Comparison of ENCODE assay signal across 1 cellular context in genomic region chr11:76236092-76237026, GRCh38.
TF ChIP-seq lines count a peak whose summit lies in the region.

No MANE protein-coding gene starts in this region.

TF ChIP-seq in GM12878, 131 proteins besides CTCF, POLR2A, EP300 and RAD21 (continued from another document):
- TF ChIP-seq RELB (IDR thresholded peaks at IDR 0.05; ENCODE audit: low read depth): no peak
- no peak for TF ChIP-seq SMC3 (IDR thresholded peaks at IDR 0.05; ENCODE audit: borderline replicate concordance, low read length)
- TF ChIP-seq BACH1 (IDR thresholded peaks at IDR 0.05; ENCODE audit: borderline replicate concordance): peak; percentile 11; the same call in 1 of the 2 replicates
- no peak for TF ChIP-seq NR2C2 (IDR thresholded peaks at IDR 0.05; ENCODE audit: borderline replicate concordance, control insufficient read depth, insufficient read length, low read depth)
- peak; percentile 57; the same call in 1 of the 2 replicates for TF ChIP-seq GATAD2B (conservative IDR thresholded peaks at IDR 0.05; ENCODE audit: low read depth)
- TF ChIP-seq IKZF1 (conservative IDR thresholded peaks at IDR 0.05): peak; percentile 21; the same call in 1 of the 2 replicates
- TF ChIP-seq RCOR1 (conservative IDR thresholded peaks at IDR 0.05; ENCODE audit: low read depth, low read length): no peak
- TF ChIP-seq CREM (IDR thresholded peaks at IDR 0.05; ENCODE audit: low read depth): no peak
- TF ChIP-seq RUNX3 (IDR thresholded peaks at IDR 0.05; ENCODE audit: low read length): no peak
- TF ChIP-seq MTA3 (IDR thresholded peaks at IDR 0.05; ENCODE audit: borderline replicate concordance, low read length): no peak; the same call in 1 of the 2 replicates
- TF ChIP-seq YY1 (IDR thresholded peaks at IDR 0.05; ENCODE audit: low read depth, low read length): peak; percentile 32; the same call in 1 of the 2 replicates
- TF ChIP-seq RELA (IDR thresholded peaks at IDR 0.05; ENCODE audit: borderline replicate concordance, partially characterized antibody): no peak
- 0 out of 2 replicates have a peak, but pooled peaks have one; percentile 37 for TF ChIP-seq SMARCA5 (IDR thresholded peaks at IDR 0.05)
- TF ChIP-seq NFYA (IDR thresholded peaks at IDR 0.05; ENCODE audit: borderline replicate concordance, low read depth, low read length): no peak
- TF ChIP-seq EGR1 (IDR thresholded peaks at IDR 0.05; ENCODE audit: borderline replicate concordance in 1 of 2, low read depth in 2 of 2, low read length in 2 of 2): peak in 1 of 2 experiments; percentile 85; a peak in 2 of 3 replicates
- TF ChIP-seq KDM1A (IDR thresholded peaks at IDR 0.05; ENCODE audit: borderline replicate concordance): no peak
- TF ChIP-seq CHD1 (IDR thresholded peaks at IDR 0.05; ENCODE audit: low read depth, low read length): no peak
TF ChIP-seq in GM12878: peak in this region for 6.
